Comparison of ENCODE assay signal across 28 cellular contexts in genomic region chr6:3892613-3893012, GRCh38. TPM values are rescaled to one million over a fixed set of nuclear protein-coding genes. Genes with fewer than 3 reads are reported as not detected.
DNase-seq lines count a peak whose midpoint lies in the region; ATAC-seq, FAIRE-seq and TF ChIP-seq lines count a peak whose summit lies in the region.
"Had no signal": no experiment of that assay in that cellular context is flagged by ENCODE, and none has a peak within 500 bp of the region (broad histone marks: within the 10 kb centered on the region; RNA-seq: fewer than 3 reads in every experiment).

No MANE protein-coding gene starts in this region.

- TF ChIP-seq CTCF in chondrocyte (IDR thresholded peaks at IDR 0.05) (no peak), parathyroid adenoma (IDR thresholded peaks at IDR 0.05) (no peak), suprapubic skin (IDR thresholded peaks at IDR 0.05) (no peak), GM13977 (IDR thresholded peaks at IDR 0.05; ENCODE audit: extremely low read depth, insufficient read depth, missing control alignments) (no peak)

- TF ChIP-seq POLR2A in suprapubic skin (IDR thresholded peaks at IDR 0.05): no peak
- TF ChIP-seq POLR2A in GM12891 (IDR thresholded peaks at IDR 0.05; ENCODE audit: low read depth, low read length): no peak

- H3K27ac ChIP-seq in parathyroid adenoma (no peak overlapping the region), suprapubic skin (peak overlapping the region; percentile 4)
- H3K27ac ChIP-seq: 22Rv1 had no signal

- H3K27me3 ChIP-seq in parathyroid adenoma (ENCODE audit: control insufficient read depth, insufficient read depth, low read length) (no peaks in the 10 kb centered on the region), suprapubic skin (no peaks in the 10 kb centered on the region)

- ATAC-seq in Right ventricle myocardium inferior (peak; percentile 12), left cardiac atrium (no peak)
- ATAC-seq: K562, PC-3 had no signal

- peak overlapping the region; percentile 36 for H3K27ac Mint-ChIP-seq in chondrocyte (ENCODE audit: unreplicated experiment)

- no peaks in the 10 kb centered on the region for H3K79me2 ChIP-seq in parathyroid adenoma

- DNase-seq in Right ventricle myocardium inferior (ENCODE audit: missing footprints): no peak
- DNase-seq in left cardiac atrium: no peak
- DNase-seq in chondrocyte (ENCODE audit: low spot score): no peak
- peak in 1 of 2 donors; percentile 40 for DNase-seq in suprapubic skin (ENCODE audit: low spot score in 2 of 2)
- DNase-seq in GM12891 (ENCODE audit: insufficient read length, low spot score): no peak
- no peak for DNase-seq in NCI-H345 treated with DMSO at 0.1 percent for 48 hours (lab: John Stamatoyannopoulos, UW; ENCODE audit: unreplicated experiment)
- DNase-seq in GM13977 (ENCODE audit: low spot score): no peak
- DNase-seq: Calu3; DMS79 treated with DMSO at 0.1 percent for 48 hours; GF-D8; H7; Kasumi-1; NCI-H1105; NCI-H1436 treated with DMSO at 0.1 percent for 48 hours; NCI-H1930; NCI-H2107; NCI-H446; NCI-H526; NCI-H82; NK-92 treated with Interleukin-12 subunit alpha and Interleukin-12 subunit beta, amount 100 ng/mL, for 24 hours; PC-3; SHP77 had no signal

- WGBS in suprapubic skin: 74% methylated on average over 6 of the region's 6 CpGs

- no peak overlapping the region for H2AFZ ChIP-seq in parathyroid adenoma

- peaks cover 5% of the 10 kb centered on the region for H3K9me3 Mint-ChIP-seq in chondrocyte (ENCODE audit: low read depth)

- no peak overlapping the region for H3K4me3 ChIP-seq in parathyroid adenoma (ENCODE audit: low read depth, low read length)
- H3K4me3 ChIP-seq in suprapubic skin: no peak overlapping the region
- H3K4me3 ChIP-seq: K562 had no signal

- H3K4me3 Mint-ChIP-seq in chondrocyte (ENCODE audit: unreplicated experiment): no peak overlapping the region

- H3K36me3 Mint-ChIP-seq in chondrocyte (ENCODE audit: low read depth): no peaks in the 10 kb centered on the region

- peak overlapping the region; percentile 29 for H3K4me2 ChIP-seq in parathyroid adenoma (ENCODE audit: low read length)

- H3K27me3 Mint-ChIP-seq in chondrocyte (ENCODE audit: low read depth): no peaks in the 10 kb centered on the region

- no peak for FAIRE-seq in GM12891 (lab: Jason Lieb, UNC)
- FAIRE-seq: GM12892, GM19239, HTR-8/SVneo, K562 had no signal

- H3K4me1 ChIP-seq in parathyroid adenoma (peaks cover 7% of the 10 kb centered on the region), suprapubic skin (peaks cover 14% of the 10 kb centered on the region)

- H3K9ac ChIP-seq in parathyroid adenoma: no peak overlapping the region

- H3K9me3 ChIP-seq in parathyroid adenoma (ENCODE audit: control insufficient read depth, low read length): no peaks in the 10 kb centered on the region
- no peaks in the 10 kb centered on the region for H3K9me3 ChIP-seq in suprapubic skin

- in situ Hi-C loops in GM13977 (cut with MboI; ENCODE audit: low pct_unique_long_range_greater_than_20kb, low sequenced_read_pairs, unreplicated experiment): no loop called here

- H3K36me3 ChIP-seq in parathyroid adenoma (ENCODE audit: control insufficient read depth, insufficient read depth, low read length) (no peaks in the 10 kb centered on the region), suprapubic skin (no peaks in the 10 kb centered on the region)

- intact Hi-C loops in Right ventricle myocardium inferior (cut with DNase I): no loop called here
- intact Hi-C loops in left cardiac atrium (cut with DNase I): no loop called here

- TF ChIP-seq EP300 in suprapubic skin (IDR thresholded peaks at IDR 0.05): no peak

- peaks cover 32% of the 10 kb centered on the region for H3K4me1 Mint-ChIP-seq in chondrocyte (ENCODE audit: low read depth)

TF ChIP-seq in GM12891, 5 proteins besides CTCF, POLR2A, EP300 and RAD21:
- no peak for TF ChIP-seq SPI1 (IDR thresholded peaks at IDR 0.05; ENCODE audit: low read depth, low read length)
- no peak for TF ChIP-seq POU2F2 (IDR thresholded peaks at IDR 0.05; ENCODE audit: low read depth, low read length)
- TF ChIP-seq PAX5 (IDR thresholded peaks at IDR 0.05; ENCODE audit: insufficient read depth, low read length, severe bottlenecking): no peak
- no peak for TF ChIP-seq POLR2AphosphoS5 (IDR thresholded peaks at IDR 0.05; ENCODE audit: low read depth, low read length)
- no peak for TF ChIP-seq TAF1 (IDR thresholded peaks at IDR 0.05; ENCODE audit: low read depth, low read length)

RNA-seq across cellular contexts. Expression of gene FAM50B, which starts 43.4 kb away (rescaled TPM):
- total RNA-seq in Right ventricle myocardium inferior (26.5 TPM), left cardiac atrium (10 to 100 TPM; 13.4 to 18.8 TPM), chondrocyte (1.0 to 1.8 TPM (median 1.6 TPM) in 3 replicates), suprapubic skin (10 to 100 TPM in 3 of 4 donors, 1 to 10 TPM in 1; 8.5 to 15.7 (median 11.6) TPM)
- 5.0 TPM for polyA plus RNA-seq in GM12891 (2012; ENCODE audit: low read depth, missing spikeins)
